1 cellular context compared by ENCODE assay signal in genomic region chr6:13531956-13532355, GRCh38.
TF ChIP-seq lines count a peak whose summit lies in the region.

No MANE protein-coding gene starts in this region.

TF ChIP-seq in H1, 55 proteins besides CTCF, POLR2A, EP300 and RAD21:
- TF ChIP-seq E2F6 (IDR thresholded peaks at IDR 0.05), result no peak
- no peak for TF ChIP-seq SP2 (IDR thresholded peaks at IDR 0.05; ENCODE audit: low read length)
- TF ChIP-seq CHD1 (IDR thresholded peaks at IDR 0.05; ENCODE audit: low read depth, low read length), result no peak
- no peak for TF ChIP-seq ASH2L (IDR thresholded peaks at IDR 0.05; ENCODE audit: low read length)
- no peak for TF ChIP-seq GABPA (IDR thresholded peaks at IDR 0.05; ENCODE audit: borderline replicate concordance, insufficient read depth, low read length)
- no peak for TF ChIP-seq POU5F1 (IDR thresholded peaks at IDR 0.05; ENCODE audit: low read depth, low read length)
- TF ChIP-seq, protein P1, sequence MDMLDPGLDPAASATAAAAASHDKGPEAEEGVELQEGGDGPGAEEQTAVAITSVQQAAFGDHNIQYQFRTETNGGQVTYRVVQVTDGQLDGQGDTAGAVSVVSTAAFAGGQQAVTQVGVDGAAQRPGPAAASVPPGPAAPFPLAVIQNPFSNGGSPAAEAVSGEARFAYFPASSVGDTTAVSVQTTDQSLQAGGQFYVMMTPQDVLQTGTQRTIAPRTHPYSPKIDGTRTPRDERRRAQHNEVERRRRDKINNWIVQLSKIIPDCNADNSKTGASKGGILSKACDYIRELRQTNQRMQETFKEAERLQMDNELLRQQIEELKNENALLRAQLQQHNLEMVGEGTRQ (IDR thresholded peaks at IDR 0.05; ENCODE audit: low read length), result no peak
- TF ChIP-seq CREB1 (IDR thresholded peaks at IDR 0.05), result no peak
- no peak for TF ChIP-seq TBP (IDR thresholded peaks at IDR 0.05; ENCODE audit: low read depth, low read length)
- TF ChIP-seq NANOG (IDR thresholded peaks at IDR 0.05; ENCODE audit: insufficient read depth, low read depth, low read length, poor library complexity, severe bottlenecking), result no peak
- TF ChIP-seq PHF8 (conservative IDR thresholded peaks at IDR 0.05; ENCODE audit: low read depth, low read length), result no peak
- no peak for TF ChIP-seq KDM5A (IDR thresholded peaks at IDR 0.05; ENCODE audit: low read length)
- TF ChIP-seq EGR1 (IDR thresholded peaks at IDR 0.05; ENCODE audit: borderline replicate concordance, low read depth, low read length), result no peak
- no peak for TF ChIP-seq BCL11A (IDR thresholded peaks at IDR 0.05; ENCODE audit: low read depth in 2 of 2, low read length in 2 of 2)
- TF ChIP-seq TAF7 (optimal IDR thresholded peaks at IDR 0.05; ENCODE audit: borderline replicate concordance, low read depth, low read length), result no peak
- no peak for TF ChIP-seq CHD2 (IDR thresholded peaks at IDR 0.05; ENCODE audit: low read length)
